8 cellular contexts compared by ENCODE assay signal in genomic region chr17:67779098-67779672, GRCh38. TPM values are rescaled to one million over a fixed set of nuclear protein-coding genes. Genes with fewer than 3 reads are reported as not detected.
DNase-seq lines count a peak whose midpoint lies in the region; ATAC-seq and TF ChIP-seq lines count a peak whose summit lies in the region.

No MANE protein-coding gene starts in this region.

- no peak overlapping the region for H2AK5ac ChIP-seq in IMR-90 (ENCODE audit: low read depth, low read length)

- intact Hi-C loops in IMR-90 (cut with micrococcal nuclease), result no loop called here
- intact Hi-C loops in lower leg skin (cut with DNase I; ENCODE audit: low total_unique reads), result no loop called here

- no peak overlapping the region for H3K27ac Mint-ChIP-seq in osteocyte (ENCODE audit: unreplicated experiment)

- dilution Hi-C loops in IMR-90 (cut with HindIII; ENCODE audit: low sequenced_read_pairs, unreplicated experiment), result no loop called here

- TF ChIP-seq CTCF in IMR-90 (conservative IDR thresholded peaks at IDR 0.05; ENCODE audit: low read depth, low read length) (peak; percentile 52), WI38 (IDR thresholded peaks at IDR 0.05; ENCODE audit: low read depth, low read length) (peak; percentile 69), fibroblast of lung (conservative IDR thresholded peaks at IDR 0.05 in 1 of 2, IDR thresholded peaks at IDR 0.05 in 1 of 2; ENCODE audit: low read depth in 1 of 2, low read length in 2 of 2) (peak; percentile 46 to 66), osteocyte (IDR thresholded peaks at IDR 0.05) (peak; percentile 59), lower leg skin (IDR thresholded peaks at IDR 0.05) (no peak)

- H4K20me1 ChIP-seq in IMR-90 (ENCODE audit: insufficient read depth, low read length), result no peaks in the 10 kb centered on the region
- H4K20me1 ChIP-seq in fibroblast of lung (ENCODE audit: control insufficient read depth, extremely low read depth, insufficient read depth, low read length), result no peaks in the 10 kb centered on the region

- H3K4me2 ChIP-seq in IMR-90 (ENCODE audit: low read depth, low read length) (no peak overlapping the region), fibroblast of lung (ENCODE audit: extremely low read depth, insufficient read depth, low read length) (no peak overlapping the region)

- H2AFZ ChIP-seq in IMR-90 (replicated peaks; ENCODE audit: low read length, poor library complexity) (peak overlapping the region; percentile 88), fibroblast of lung (ENCODE audit: low read length) (peak overlapping the region; percentile 70)

- no peak overlapping the region for H4K91ac ChIP-seq in IMR-90 (ENCODE audit: insufficient read depth, low read depth, low read length)

- H3K4me3 Mint-ChIP-seq in osteocyte (ENCODE audit: unreplicated experiment), result no peak overlapping the region

- BruUV-seq in IMR-90 (replicated peaks; lab: Mats Ljungman, UMichigan), result no TSS peak

- no peaks in the 10 kb centered on the region for H3K27me3 Mint-ChIP-seq in osteocyte (ENCODE audit: unreplicated experiment)

- ATAC-seq in IMR-90 (ENCODE audit: low read depth) (peak; percentile 75), HG03469 (IDR thresholded peaks at IDR 0.05; ENCODE audit: unreplicated experiment) (no peak)

- H3K18ac ChIP-seq in IMR-90 (ENCODE audit: low read depth, low read length), result no peak overlapping the region

- CTCF ChIA-PET in IMR-90 (lab: Yijun Ruan, JAX), result no interaction called here

- WGBS in IMR-90 (ENCODE audit: extremely low coverage in 2 of 2, insufficient read length in 1 of 2), 2 experiments, result 15% methylated on average over 2 of the region's 13 CpGs; no CpG with 5 or more reads in 1 of the 2 experiments
- WGBS in lower leg skin, 2 donors, result 28 to 32% methylated on average over 13 of the region's 13 CpGs

- H3K23ac ChIP-seq in IMR-90 (ENCODE audit: low read depth, low read length), result no peak overlapping the region

- H3K36me3 Mint-ChIP-seq in osteocyte (ENCODE audit: unreplicated experiment), result no peaks in the 10 kb centered on the region

- H3K27ac ChIP-seq in IMR-90 (ENCODE audit: insufficient read depth, low read length), result no peak overlapping the region
- no peak overlapping the region for H3K27ac ChIP-seq in fibroblast of lung (ENCODE audit: insufficient read depth, low read length)

- H2BK120ac ChIP-seq in IMR-90 (ENCODE audit: low read depth, low read length), result no peak overlapping the region

- TF ChIP-seq POLR2A in IMR-90 (IDR thresholded peaks at IDR 0.05; ENCODE audit: low read depth, low read length) (no peak), lower leg skin (IDR thresholded peaks at IDR 0.05) (no peak)

- H3K4me3 ChIP-seq in IMR-90 (ENCODE audit: insufficient read depth, low read depth, low read length) (no peak overlapping the region), WI38 (ENCODE audit: low read depth, low read length) (no peak overlapping the region), fibroblast of lung (replicated peaks in 1 of 4; ENCODE audit: control extremely low read depth in 1 of 4, insufficient read depth in 1 of 4, low read depth in 3 of 4, low read length in 4 of 4) (no peak overlapping the region), lower leg skin (ENCODE audit: low read depth, poor library complexity, severe bottlenecking) (no peak overlapping the region)

- H3K56ac ChIP-seq in IMR-90 (ENCODE audit: extremely low read depth, insufficient read depth, low read length), result no peak overlapping the region

- peaks cover 2% of the 10 kb centered on the region for H3K4me1 Mint-ChIP-seq in osteocyte (ENCODE audit: unreplicated experiment)

- H3K36me3 ChIP-seq in IMR-90 (ENCODE audit: control insufficient read depth, insufficient read depth, low read length) (no peaks in the 10 kb centered on the region), fibroblast of lung (ENCODE audit: control insufficient read depth, insufficient read depth, low read length) (no peaks in the 10 kb centered on the region)

- H4K5ac ChIP-seq in IMR-90 (ENCODE audit: low read depth, low read length), result no peak overlapping the region

- in situ Hi-C loops in IMR-90 (cut with MboI; ENCODE audit: low sequenced_read_pairs), result no loop called here

- no peaks in the 10 kb centered on the region for H3K79me1 ChIP-seq in IMR-90 (ENCODE audit: low read depth in 1 of 2, low read length in 2 of 2)

- H3K14ac ChIP-seq in IMR-90 (replicated peaks; ENCODE audit: low read depth, low read length), result no peak overlapping the region

- DNase-seq in DMS 273 (lab: John Stamatoyannopoulos, UW; ENCODE audit: unreplicated experiment) (peak; percentile 86), IMR-90 (peak; percentile 61), fibroblast of lung (ENCODE audit: low read depth in 2 of 2) (peak; percentile 61 to 81), osteocyte (ENCODE audit: extremely low spot score, unreplicated experiment) (no peak), lower leg skin (ENCODE audit: low spot score in 2 of 2) (no peak), mesenteric fat pad (ENCODE audit: low spot score) (no peak)

- peak overlapping the region; percentile 7 for H2AK9ac ChIP-seq in IMR-90 (replicated peaks; ENCODE audit: low read depth, low read length, poor library complexity)

- H3K27me3 ChIP-seq in IMR-90 (ENCODE audit: control insufficient read depth, insufficient read depth, low read length) (no peaks in the 10 kb centered on the region), fibroblast of lung (ENCODE audit: control insufficient read depth, insufficient read depth, low read length) (no peaks in the 10 kb centered on the region)

- TF ChIP-seq RAD21 in IMR-90 (IDR thresholded peaks at IDR 0.05; ENCODE audit: low read length), result peak; percentile 34; the same call in 1 of the 2 replicates

- H2BK5ac ChIP-seq in IMR-90 (ENCODE audit: low read depth, low read length, poor library complexity, severe bottlenecking), result no peak overlapping the region

- no peaks in the 10 kb centered on the region for H3K9me3 ChIP-seq in IMR-90 (ENCODE audit: control insufficient read depth, insufficient read depth, low read length)
- H3K9me3 ChIP-seq in fibroblast of lung (ENCODE audit: control insufficient read depth, insufficient read depth, low read depth, low read length), result no peaks in the 10 kb centered on the region

- H3K4ac ChIP-seq in IMR-90 (ENCODE audit: low read depth, low read length), result no peak overlapping the region

- H3K4me1 ChIP-seq in IMR-90 (ENCODE audit: control insufficient read depth, insufficient read depth, low read length), result peaks cover 3% of the 10 kb centered on the region; the same call in 1 of the 2 replicates
- H3K4me1 ChIP-seq in fibroblast of lung (ENCODE audit: control insufficient read depth, extremely low read depth, insufficient read depth, low read length), result no peaks in the 10 kb centered on the region

- POLR2A ChIA-PET in IMR-90 (lab: Charles Lee; ENCODE audit: unreplicated experiment), result interaction anchor here (0.6 kb wide), 1 partner anchor 154 kb away, joined by 3 read pairs; no protein-coding TSS in a partner anchor

- no peak overlapping the region for H3K9ac ChIP-seq in IMR-90 (ENCODE audit: low read depth, low read length)
- no peak overlapping the region for H3K9ac ChIP-seq in fibroblast of lung (ENCODE audit: insufficient read depth, low read length)

- H2BK20ac ChIP-seq in IMR-90 (ENCODE audit: low read depth, low read length), result no peak overlapping the region

- H2BK15ac ChIP-seq in IMR-90 (ENCODE audit: low read depth, low read length), result no peak overlapping the region

- no peaks in the 10 kb centered on the region for H3K9me1 ChIP-seq in IMR-90 (ENCODE audit: insufficient read depth, low read length)

- no peaks in the 10 kb centered on the region for H3K9me3 Mint-ChIP-seq in osteocyte (ENCODE audit: unreplicated experiment)

- H3K79me2 ChIP-seq in fibroblast of lung (ENCODE audit: control insufficient read depth, insufficient read depth, low read length), result no peaks in the 10 kb centered on the region

- H4K8ac ChIP-seq in IMR-90 (ENCODE audit: low read depth in 2 of 2, low read length in 2 of 2), result peak overlapping the region in 1 of 2 experiments; percentile 3; a peak in 1 of 4 replicates

TF ChIP-seq in IMR-90, 13 proteins besides CTCF, POLR2A, EP300 and RAD21:
- TF ChIP-seq SMC3 (IDR thresholded peaks at IDR 0.05; ENCODE audit: low read depth, low read length) (0 out of 2 replicates have a peak, but pooled peaks have one; percentile 14), MAZ (IDR thresholded peaks at IDR 0.05; ENCODE audit: borderline replicate concordance, low read depth, low read length) (no peak), USF2 (IDR thresholded peaks at IDR 0.05; ENCODE audit: low read depth, low read length) (no peak)

RNA-seq across cellular contexts. Expression of gene BPTF, which starts 46.1 kb away (rescaled TPM):
- total RNA-seq in IMR-90 (2012; rRNA removed) (32.3 and 44.4 TPM in 2 replicates), fibroblast of lung (22.6 and 35.8 TPM in 2 replicates), osteocyte (95.7 and 98.5 TPM in 2 replicates), lower leg skin (10 to 100 TPM; 50.1 to 79.9 (median 69.4) TPM), mesenteric fat pad (72.6 TPM)
- polyA plus RNA-seq in IMR-90 (2012; rRNA removed) (35.7 and 36.7 TPM in 2 replicates), fibroblast of lung (38.6 TPM in 2 replicates)
- polyA plus RNA-seq in IMR-90 (2012; cell fraction: cytosol; rRNA removed), result 9.4 and 16.5 TPM in 2 replicates
- 43.4 and 66.0 TPM in 2 replicates for polyA plus RNA-seq in IMR-90 (2012; cell fraction: nucleus; rRNA removed; ENCODE audit: low replicate concordance)
- 22.0 and 25.4 TPM in 2 replicates for polyA plus RNA-seq in fibroblast of lung (2012)
- polyA minus RNA-seq in fibroblast of lung (ENCODE audit: low replicate concordance), result 62.4 and 78.8 TPM in 2 replicates

Comparison
In these comparisons a context has a peak if more than half of its experiments do, and no peak if none do; other contexts are left out.
1. DNase-seq: peak in DMS 273 (single experiment), IMR-90 (single experiment) and fibroblast of lung (2 of 2); none in osteocyte (single experiment), lower leg skin (0 of 2) and mesenteric fat pad (single experiment).
2. CTCF ChIP-seq: peak in IMR-90 (single experiment), WI38 (single experiment), fibroblast of lung (2 of 2) and osteocyte (single experiment); none in lower leg skin (0 of 3).